In genomic region chr1:242467556-242468145, GRCh38 we compare ENCODE assay signal across 8 cellular contexts. TPM values are rescaled to one million over a fixed set of nuclear protein-coding genes. Genes with fewer than 3 reads are reported as not detected.
DNase-seq lines count a peak whose midpoint lies in the region; ATAC-seq, FAIRE-seq and TF ChIP-seq lines count a peak whose summit lies in the region.

No MANE protein-coding gene starts in this region.

- H3K9me3 ChIP-seq in Caco-2 (no peaks in the 10 kb centered on the region), breast epithelium (no peaks in the 10 kb centered on the region), stomach (no peaks in the 10 kb centered on the region)

- no peak overlapping the region for H3K27ac Mint-ChIP-seq in Caco-2 (ENCODE audit: unreplicated experiment)

- H3K27ac ChIP-seq in breast epithelium = no peak overlapping the region
- no peak overlapping the region for H3K27ac ChIP-seq in stomach

- TF ChIP-seq CTCF in Caco-2 (IDR thresholded peaks at IDR 0.05; ENCODE audit: insufficient read depth in 1 of 2, low read depth in 1 of 2, low read length in 1 of 2, severe bottlenecking in 1 of 2, unreplicated experiment in 1 of 2) (peak; percentile 57 to 77), breast epithelium (IDR thresholded peaks at IDR 0.05) (peak in 2 of 3 donors; percentile 40 to 70), kidney epithelial cell (IDR thresholded peaks at IDR 0.05; ENCODE audit: insufficient read depth, low read length, poor library complexity, severe bottlenecking) (peak; percentile 75), stomach (IDR thresholded peaks at IDR 0.05) (peak in 5 of 7 experiments; percentile 25 to 46 (median 33))

- H3K27me3 Mint-ChIP-seq in Caco-2 (ENCODE audit: insufficient read depth, unreplicated experiment) = no peaks in the 10 kb centered on the region

- peaks cover 6% of the 10 kb centered on the region for H3K4me1 Mint-ChIP-seq in Caco-2 (ENCODE audit: low read depth, unreplicated experiment)

- H3K4me1 ChIP-seq in Caco-2 = peaks cover 9% of the 10 kb centered on the region
- H3K4me1 ChIP-seq in breast epithelium = no peaks in the 10 kb centered on the region
- H3K4me1 ChIP-seq in stomach = no peaks in the 10 kb centered on the region

- intact Hi-C loops in Caco-2 (cut with micrococcal nuclease; ENCODE audit: unreplicated experiment) (loop anchor here (1.0 to 10.0 kb wide), 4 partner anchors 177 to 858 kb away; no protein-coding TSS in a partner anchor), breast epithelium (cut with DNase I; ENCODE audit: low total_unique reads) (no loop called here), stomach (cut with DNase I; ENCODE audit: low total_unique reads) (loop anchor here (10.0 kb wide), 1 partner anchor 857 kb away; no protein-coding TSS in a partner anchor)

- peak; percentile 68 for FAIRE-seq in GM19239 (lab: Jason Lieb, UNC)

- H3K9me3 Mint-ChIP-seq in Caco-2 (ENCODE audit: unreplicated experiment) = no peaks in the 10 kb centered on the region

- peak; percentile 93 for ATAC-seq in HG03520 (IDR thresholded peaks at IDR 0.05; ENCODE audit: unreplicated experiment)

- POLR2A ChIA-PET in Caco-2 (lab: Charles Lee) = no interaction called here

- no peaks in the 10 kb centered on the region for H3K36me3 Mint-ChIP-seq in Caco-2 (ENCODE audit: insufficient read depth, unreplicated experiment)

- CTCF ChIA-PET in Caco-2 (lab: Charles Lee) = no interaction called here

- H3K36me3 ChIP-seq in Caco-2 (ENCODE audit: control insufficient read depth, insufficient read depth, low read length) (no peaks in the 10 kb centered on the region), breast epithelium (no peaks in the 10 kb centered on the region), kidney epithelial cell (ENCODE audit: control insufficient read depth, insufficient read depth, low read length) (no peaks in the 10 kb centered on the region), stomach (no peaks in the 10 kb centered on the region)

- BruUV-seq in Caco-2 (replicated peaks; lab: Mats Ljungman, UMichigan) = no TSS peak

- no peak for TF ChIP-seq POLR2A in breast epithelium (IDR thresholded peaks at IDR 0.05)
- no peak for TF ChIP-seq POLR2A in stomach (IDR thresholded peaks at IDR 0.05)

- no peak overlapping the region for H3K4me3 Mint-ChIP-seq in Caco-2 (ENCODE audit: unreplicated experiment)

- no peak for TF ChIP-seq EP300 in stomach (IDR thresholded peaks at IDR 0.05)

- H3K4me3 ChIP-seq in Caco-2 (ENCODE audit: low read depth, low read length) (no peak overlapping the region), breast epithelium (no peak overlapping the region), kidney epithelial cell (ENCODE audit: low read depth, low read length) (no peak overlapping the region), stomach (no peak overlapping the region)

- H3K27me3 ChIP-seq in Caco-2 (replicated peaks; ENCODE audit: control insufficient read depth, insufficient read depth, low read length) (no peaks in the 10 kb centered on the region), breast epithelium (no peaks in the 10 kb centered on the region), kidney epithelial cell (ENCODE audit: control insufficient read depth, insufficient read depth, low read length) (no peaks in the 10 kb centered on the region), stomach (peaks cover 0 to 15% (median 0%) of the 10 kb centered on the region in 3 donors)

- DNase-seq in Caco-2 (peak; percentile 51 to 54), GM19239 (ENCODE audit: insufficient read length, low spot score) (peak; percentile 10), NOMO-1 treated with DMSO at 0.1 percent for 48 hours (lab: John Stamatoyannopoulos, UW; ENCODE audit: unreplicated experiment) (peak; percentile 29), breast epithelium (ENCODE audit: low spot score in 2 of 2) (no peak), kidney epithelial cell (ENCODE audit: low read depth) (no peak), stomach (peak; percentile 31), epidermal melanocyte (ENCODE audit: insufficient read length, low spot score) (no peak)

- WGBS in stomach, 5 donors = 12 to 21% (median 13%) methylated on average over 3 to 4 of the region's 4 CpGs

RNA-seq across cellular contexts. Expression of gene PLD5, which starts 56.8 kb away (rescaled TPM):
- total RNA-seq in Caco-2 (2022) (1.3 and 1.8 TPM in 2 replicates), breast epithelium (under 1 TPM; 0.32 to 0.98 (median 0.44) TPM), kidney epithelial cell (0.89 and 1.9 TPM in 2 replicates), stomach (under 1 TPM in 3 of 5 donors, not detected in 2; under 0.01 to 0.72 (median 0.37) TPM)
- under 1 TPM in 1 of 3 donors, not detected in 2; 0.10 TPM for polyA plus RNA-seq in stomach

Comparison
In these comparisons a context has a peak if more than half of its experiments do, and no peak if none do; other contexts are left out.
1. DNase-seq: peak in Caco-2 (2 of 2), GM19239 (single experiment), NOMO-1 treated with DMSO at 0.1 percent for 48 hours (single experiment) and stomach (single experiment); none in breast epithelium (0 of 2), kidney epithelial cell (single experiment) and epidermal melanocyte (single experiment).
2. Peak in every context shown above with its lines, with median percentiles within 50 percentile points of each other: CTCF ChIP-seq.